In the genomic region with DNA sequence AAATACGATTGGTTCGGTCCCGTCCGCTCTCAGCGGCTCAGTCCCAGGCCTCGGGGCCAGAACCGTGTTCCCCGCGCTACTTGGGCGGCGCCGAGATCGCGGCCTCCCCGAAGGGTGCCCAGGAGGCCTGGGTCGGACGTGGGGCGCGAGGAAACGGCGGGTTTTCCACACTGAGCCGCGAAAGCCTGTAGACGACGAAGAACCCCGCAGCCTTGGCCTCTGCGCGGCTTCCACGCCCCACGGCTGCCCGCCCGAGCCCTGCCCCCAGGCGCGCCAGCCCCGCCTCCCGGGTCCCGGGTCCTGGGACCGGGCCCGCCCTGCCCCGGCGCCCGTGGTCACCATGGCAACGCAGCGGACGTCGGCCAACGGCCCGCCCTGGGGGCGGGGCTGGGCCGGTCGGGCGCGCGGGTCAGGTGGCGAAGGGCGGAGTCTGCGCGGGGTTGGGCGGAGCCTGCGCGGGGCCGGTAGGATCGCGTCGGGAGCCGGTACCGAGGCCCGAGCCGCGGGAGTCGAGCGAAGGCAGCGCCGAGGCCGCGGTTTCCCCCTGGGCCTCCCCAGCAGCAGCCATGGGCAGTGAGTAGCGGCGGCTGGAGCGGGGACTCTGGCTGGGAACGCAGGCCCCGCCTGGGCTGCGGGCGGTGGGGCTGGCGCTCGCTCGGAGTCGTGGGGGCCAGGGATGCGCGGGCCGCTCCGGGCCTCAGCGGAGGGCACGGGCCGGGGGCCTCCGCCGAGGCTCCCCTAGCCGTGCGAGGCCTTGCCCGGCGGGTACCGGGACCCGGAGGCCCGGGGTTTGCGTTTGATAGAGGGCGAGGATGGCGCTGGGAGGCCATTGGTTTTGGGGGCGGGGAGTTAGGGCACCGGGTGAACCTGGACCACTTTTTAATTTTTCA, we compare ENCODE assay signal across 8 cellular contexts. TPM values are rescaled to one million over a fixed set of nuclear protein-coding genes. Genes with fewer than 3 reads are reported as not detected.
DNase-seq lines count a peak whose midpoint lies in the region; ATAC-seq and TF ChIP-seq lines count a peak whose summit lies in the region.

A gene (plus strand): TSS at position 456 of the 890 bp plus-strand sequence. CDS start 111 bp downstream, at position 567.

- peak within 1 kb of the TSS; percentile 36 for H3K27ac ChIP-seq in OCI-LY7 (ENCODE audit: low read depth, low read length, poor library complexity, severe bottlenecking)

- intact Hi-C loops in OCI-LY7 (cut with micrococcal nuclease; ENCODE audit: unreplicated experiment): loop anchor here (1.0 to 2.0 kb wide), 2 partner anchors 66 to 143 kb away; a partner anchor contains a TSS

- BruUV-seq in OCI-LY7 (replicated peaks; lab: Mats Ljungman, UMichigan): no TSS peak

- CTCF ChIA-PET in OCI-LY7 (lab: Charles Lee; ENCODE audit: unreplicated experiment): interaction anchor here (0.6 kb wide), 1 partner anchor 87 kb away, joined by 5 read pairs; a partner anchor contains a TSS

- peak within 1 kb of the TSS; percentile 80 for H3K9ac ChIP-seq in mucosa of stomach (ENCODE audit: low read length)

- no peaks in the 10 kb centered on the region; the same call in 1 of the 2 replicates for H3K79me2 ChIP-seq in OCI-LY7 (ENCODE audit: insufficient read depth, low read depth, low read length)

- H4K20me1 ChIP-seq in OCI-LY7 (ENCODE audit: insufficient read depth, low read length): no peaks in the 10 kb centered on the region

- peak within 1 kb of the TSS; percentile 91 for H3K4me3 ChIP-seq in OCI-LY7 (ENCODE audit: low read depth, low read length, poor library complexity, severe bottlenecking)
- H3K4me3 ChIP-seq in epithelial cell of proximal tubule (ENCODE audit: low read depth, low read length): peak within 1 kb of the TSS; percentile 74
- H3K4me3 ChIP-seq in mucosa of stomach (ENCODE audit: low read length): peak within 1 kb of the TSS; percentile 90

- H3K9me3 ChIP-seq in OCI-LY7 (ENCODE audit: low read length): no peaks in the 10 kb centered on the region
- H3K9me3 ChIP-seq in mucosa of stomach (ENCODE audit: control insufficient read depth, low read length): no peaks in the 10 kb centered on the region

- H3K27me3 ChIP-seq in mucosa of stomach (ENCODE audit: control insufficient read depth, insufficient read depth, low read length): no peaks in the 10 kb centered on the region

- peaks cover 6% of the 10 kb centered on the region for H3K4me1 ChIP-seq in OCI-LY7 (ENCODE audit: insufficient read depth, low read length, poor library complexity, severe bottlenecking)
- H3K4me1 ChIP-seq in mucosa of stomach (ENCODE audit: control insufficient read depth, insufficient read depth, low read length): no peaks in the 10 kb centered on the region

- H3K36me3 ChIP-seq in OCI-LY7 (ENCODE audit: insufficient read depth, low read length) (peaks cover 9% of the 10 kb centered on the region; the same call in 1 of the 2 replicates), mucosa of stomach (ENCODE audit: control insufficient read depth, insufficient read depth, low read length) (no peaks in the 10 kb centered on the region)

- peak; percentile 89 for ATAC-seq in GM21515 (IDR thresholded peaks at IDR 0.05; ENCODE audit: unreplicated experiment)

- H3K9me2 ChIP-seq in OCI-LY7 (ENCODE audit: insufficient read depth, low read length): no peaks in the 10 kb centered on the region

- TF ChIP-seq CTCF in OCI-LY7 (conservative IDR thresholded peaks at IDR 0.05; ENCODE audit: low read length): no peak
- no peak for TF ChIP-seq CTCF in epithelial cell of proximal tubule (conservative IDR thresholded peaks at IDR 0.05; ENCODE audit: low read depth, low read length)

- peak; percentile 95 for DNase-seq in DMS 273 (lab: John Stamatoyannopoulos, UW; ENCODE audit: unreplicated experiment)
- DNase-seq in HuH-7 (ENCODE audit: low spot score): peak; percentile 97
- peak; percentile 96 for DNase-seq in OCI-LY7 (ENCODE audit: low spot score)
- peak; percentile 97 for DNase-seq in activated T-cell treated with anti-CD3 and anti-CD28 coated beads for 4 hours
- no peak for DNase-seq in epithelial cell of proximal tubule (ENCODE audit: low read depth)
- peak; percentile 99 for DNase-seq in stimulated activated CD8-positive, alpha-beta memory T cell treated with anti-CD3 and anti-CD28 coated beads, Interleukin-4, amount 100 ng/mL, for 48 hours

- peak within 1 kb of the TSS; percentile 97 for H3K4me2 ChIP-seq in OCI-LY7 (ENCODE audit: low read length)

- H2AFZ ChIP-seq in OCI-LY7 (ENCODE audit: low read length): peak within 1 kb of the TSS; percentile 90

- POLR2A ChIA-PET in OCI-LY7 (lab: Charles Lee): interaction anchor here (0.6 kb wide), 1 partner anchor 443 kb away, joined by 3 read pairs; no protein-coding TSS in a partner anchor

RNA-seq across cellular contexts. Expression of the gene that starts here (rescaled TPM):
- 4.8 and 5.5 TPM in 2 replicates for total RNA-seq in OCI-LY7 (2014; rRNA removed; shearing (Covaris generic))
- 13.8 and 15.1 TPM in 2 replicates for total RNA-seq in OCI-LY7 (2022)
- total RNA-seq in epithelial cell of proximal tubule: 6.7 and 7.0 TPM in 2 replicates
